19 cellular contexts compared by ENCODE assay signal in genomic region chr18:40708726-40709125, GRCh38.
DNase-seq lines count a peak whose midpoint lies in the region; ATAC-seq and TF ChIP-seq lines count a peak whose summit lies in the region.
"Had no signal": no experiment of that assay in that cellular context is flagged by ENCODE, and none has a peak within 500 bp of the region (broad histone marks: within the 10 kb centered on the region; RNA-seq: fewer than 3 reads in every experiment).

No MANE protein-coding gene starts in this region.

- H3K4me3 Mint-ChIP-seq in effector memory CD8-positive, alpha-beta T cell = no peak overlapping the region
- H3K4me3 Mint-ChIP-seq: CD8-positive, alpha-beta T cell had no signal

- H3K27ac Mint-ChIP-seq in effector memory CD8-positive, alpha-beta T cell = no peak overlapping the region
- H3K27ac Mint-ChIP-seq: CD8-positive, alpha-beta T cell had no signal

- H3K4me1 Mint-ChIP-seq in effector memory CD8-positive, alpha-beta T cell (ENCODE audit: low read depth in 2 of 2) = no peaks in the 10 kb centered on the region

- H3K36me3 Mint-ChIP-seq in effector memory CD8-positive, alpha-beta T cell (ENCODE audit: insufficient read depth) = no peaks in the 10 kb centered on the region
- H3K36me3 Mint-ChIP-seq: CD8-positive, alpha-beta T cell had no signal

- H3K36me3 ChIP-seq in brain microvascular endothelial cell (replicated peaks) (no peaks in the 10 kb centered on the region), MG63 (no peaks in the 10 kb centered on the region)
- H3K36me3 ChIP-seq: BLaER1 treated with 17β-estradiol and CSF1 and Interleukin-3, amounts not matched to agents 10 nM and 100 nM; Peyer's patch had no signal

- no peak for ATAC-seq in effector memory CD8-positive, alpha-beta T cell (replicated peaks)
- ATAC-seq in GM21381 (IDR thresholded peaks at IDR 0.05; ENCODE audit: unreplicated experiment) = no peak
- ATAC-seq: A549; CD8-positive, alpha-beta T cell; Right ventricle myocardium inferior had no signal

- peaks cover 6 to 15% of the 10 kb centered on the region in 2 donors for H3K9me3 Mint-ChIP-seq in effector memory CD8-positive, alpha-beta T cell

- no peak overlapping the region for H3K27ac ChIP-seq in brain microvascular endothelial cell
- H3K27ac ChIP-seq: A549; BLaER1 treated with 17β-estradiol and CSF1 and Interleukin-3, amounts not matched to agents 10 nM and 100 nM; Peyer's patch had no signal

- no peaks in the 10 kb centered on the region for H3K27me3 ChIP-seq in brain microvascular endothelial cell (replicated peaks)
- H3K27me3 ChIP-seq in MG63 = no peaks in the 10 kb centered on the region
- H3K27me3 ChIP-seq: BLaER1 treated with 17β-estradiol and CSF1 and Interleukin-3, amounts not matched to agents 10 nM and 100 nM; Peyer's patch had no signal

- no peaks in the 10 kb centered on the region for H3K27me3 Mint-ChIP-seq in effector memory CD8-positive, alpha-beta T cell

- in situ Hi-C loops in brain microvascular endothelial cell (cut with HindIII; ENCODE audit: low pct_ligation_motif_present, low sequenced_read_pairs) = no loop called here

- H3K4me3 ChIP-seq in brain microvascular endothelial cell (ENCODE audit: low read depth, low read length) (no peak overlapping the region), MG63 (no peak overlapping the region)
- H3K4me3 ChIP-seq: A549; BLaER1 treated with 17β-estradiol and CSF1 and Interleukin-3, amounts not matched to agents 10 nM and 100 nM; Peyer's patch had no signal

- H3K9me3 ChIP-seq in MG63 = no peaks in the 10 kb centered on the region
- H3K9me3 ChIP-seq: A549; BLaER1 treated with 17β-estradiol and CSF1 and Interleukin-3, amounts not matched to agents 10 nM and 100 nM; Peyer's patch had no signal

- TF ChIP-seq CTCF in brain microvascular endothelial cell (IDR thresholded peaks at IDR 0.05; ENCODE audit: low read depth, low read length, missing control alignments) = no peak

- peak; percentile 26 for DNase-seq in NCI-H748 (lab: John Stamatoyannopoulos, UW; ENCODE audit: unreplicated experiment)
- DNase-seq in NCI-H748 treated with DMSO at 0.1 percent for 48 hours (lab: John Stamatoyannopoulos, UW) = no peak
- peak; percentile 34 for DNase-seq in M059J (ENCODE audit: low read depth)
- DNase-seq in brain microvascular endothelial cell = peak; percentile 6
- peak; percentile 14 for DNase-seq in iris pigment epithelial cell (ENCODE audit: low read depth)
- DNase-seq in MG63 = no peak
- DNase-seq in effector memory CD8-positive, alpha-beta T cell = no peak
- DNase-seq: Calu3; CD8-positive, alpha-beta T cell; DMS79; H7; NCI-H1048; NCI-H146; NCI-H2029 treated with DMSO at 0.1 percent for 48 hours; Peyer's patch had no signal

Comparison
In these comparisons a context has a peak if more than half of its experiments do, and no peak if none do; other contexts are left out.
1. DNase-seq: peak in NCI-H748 (single experiment), M059J (single experiment), brain microvascular endothelial cell (single experiment) and iris pigment epithelial cell (single experiment); none in NCI-H748 treated with DMSO at 0.1 percent for 48 hours (single experiment), MG63 (single experiment) and effector memory CD8-positive, alpha-beta T cell (0 of 3).